ENCODE assay signal across 27 cellular contexts in the genomic region with DNA sequence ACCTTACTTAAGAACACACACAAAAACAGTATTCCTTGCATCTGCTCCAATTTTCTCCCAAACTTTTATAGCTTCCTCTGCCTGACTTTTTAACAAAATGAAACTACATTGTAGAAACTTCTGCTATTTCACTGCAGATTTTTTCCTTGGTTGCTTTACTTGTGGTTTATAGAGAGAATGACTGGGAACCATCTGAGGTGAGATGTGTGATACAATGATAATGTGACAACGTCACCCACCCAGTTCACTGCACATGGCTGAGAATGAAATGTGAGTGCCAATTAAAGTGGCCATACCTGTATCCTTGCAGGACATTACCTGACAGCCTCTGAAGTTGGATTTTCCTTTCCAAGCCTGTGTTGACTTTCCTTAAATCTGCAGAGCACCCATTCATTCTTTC.
DNase-seq lines count a peak whose midpoint lies in the region; ATAC-seq, FAIRE-seq and TF ChIP-seq lines count a peak whose summit lies in the region.
"Had no signal": no experiment of that assay in that cellular context is flagged by ENCODE, and none has a peak within 500 bp of the region (broad histone marks: within the 10 kb centered on the region; RNA-seq: fewer than 3 reads in every experiment).

No MANE protein-coding gene starts in this region.

- H2BK20ac ChIP-seq in H1 (ENCODE audit: low read length): peak overlapping the region; percentile 77; the same call in 1 of the 2 replicates

- no peak overlapping the region for H4K8ac ChIP-seq in H1 (ENCODE audit: extremely low read depth, insufficient read depth, low read length)

- H3K79me1 ChIP-seq in H1 (ENCODE audit: low read depth, low read length): no peaks in the 10 kb centered on the region

- H2BK12ac ChIP-seq in H1 (ENCODE audit: low read depth, low read length): peak overlapping the region; percentile 23; the same call in 1 of the 2 replicates

- ATAC-seq in activated naive CD4-positive, alpha-beta T cell treated with anti-CD3 and anti-CD28 coated beads, Interleukin-2, amount 50 U/mL, for 72 hours: peak; percentile 43 to 55
- no peak for ATAC-seq in GM21381 (IDR thresholded peaks at IDR 0.05; ENCODE audit: unreplicated experiment)
- ATAC-seq in GM19397 (IDR thresholded peaks at IDR 0.05; ENCODE audit: unreplicated experiment): no peak
- ATAC-seq: A549; lower lobe of right lung; natural killer cell treated with Interleukin-12 subunit alpha and Interleukin-12 subunit beta and Interleukin-15 and Interleukin-18, amount 100 ng/mL, for 72 hours had no signal

- peaks cover 0 to 13% (median 3%) of the 10 kb centered on the region in 4 experiments; a peak in 3 of 8 replicates for H3K36me3 ChIP-seq in H1 (ENCODE audit: control insufficient read depth in 2 of 4, insufficient read depth in 4 of 4, low read length in 3 of 4)
- H3K36me3 ChIP-seq in MG63: no peaks in the 10 kb centered on the region
- H3K36me3 ChIP-seq: cardiac muscle cell, lower lobe of right lung, tibial nerve, WERI-Rb-1 had no signal

- peaks cover 10 to 14% (median 11%) of the 10 kb centered on the region in 4 experiments; a peak in 5 of 7 replicates for H3K4me1 ChIP-seq in H1 (replicated peaks in 1 of 4; ENCODE audit: control insufficient read depth in 3 of 4, insufficient read depth in 4 of 4, low read length in 3 of 4)
- H3K4me1 ChIP-seq: A549, lower lobe of right lung, tibial nerve had no signal

- H2AFZ ChIP-seq in H1 (ENCODE audit: low read length): no peak overlapping the region

- H2BK5ac ChIP-seq in H1 (ENCODE audit: low read depth, low read length): no peak overlapping the region

- no peak overlapping the region for H2BK15ac ChIP-seq in H1 (ENCODE audit: low read length)

- POLR2A ChIA-PET in H1 (lab: Charles Lee; ENCODE audit: partially characterized antibody): no interaction called here

- peaks cover 0 to 4% of the 10 kb centered on the region in 2 donors for H3K36me3 Mint-ChIP-seq in activated naive CD4-positive, alpha-beta T cell treated with anti-CD3 and anti-CD28 coated beads, Interleukin-2, amount 50 U/mL, for 72 hours
- H3K36me3 Mint-ChIP-seq: activated naive CD4-positive, alpha-beta T cell treated with anti-CD3 and anti-CD28 coated beads, Interleukin-2, amount 50 U/mL, for 24 hours; natural killer cell treated with Interleukin-12 subunit alpha and Interleukin-12 subunit beta and Interleukin-15 and Interleukin-18, amount 100 ng/mL, for 72 hours had no signal

- no peak overlapping the region for H3K9ac ChIP-seq in H1 (replicated peaks in 1 of 4; ENCODE audit: extremely low read depth in 1 of 4, low read depth in 3 of 4, low read length in 3 of 4)

- FAIRE-seq in H1 (lab: Jason Lieb, UNC): no peak
- FAIRE-seq: A549, G401.6, kidney had no signal

- TF ChIP-seq POLR2A in NB4 (IDR thresholded peaks at IDR 0.05; ENCODE audit: extremely low read depth, insufficient read length): no peak
- TF ChIP-seq POLR2A in H1 (IDR thresholded peaks at IDR 0.05; ENCODE audit: control extremely low read depth in 1 of 2, low read depth in 2 of 2, low read length in 2 of 2): no peak

- H3K4me2 ChIP-seq in H1 (ENCODE audit: insufficient read depth in 1 of 2, low read depth in 2 of 2, low read length in 2 of 2): no peak overlapping the region
- H3K4me2 ChIP-seq: A549 had no signal

- no peak overlapping the region for H3K4ac ChIP-seq in H1 (replicated peaks; ENCODE audit: insufficient read length, low read depth, low read length)

- no peak for TF ChIP-seq CTCF in NB4 (IDR thresholded peaks at IDR 0.05; ENCODE audit: low read depth, low read length)
- no peak for TF ChIP-seq CTCF in H1 (IDR thresholded peaks at IDR 0.05; ENCODE audit: control extremely low read depth in 1 of 3, insufficient read depth in 1 of 3, low read depth in 1 of 3, low read length in 3 of 3)

- no peaks in the 10 kb centered on the region for H3K79me2 ChIP-seq in H1 (ENCODE audit: control insufficient read depth in 1 of 2, insufficient read depth in 2 of 2, low read length in 2 of 2)

- H3K9me3 Mint-ChIP-seq in activated naive CD4-positive, alpha-beta T cell treated with anti-CD3 and anti-CD28 coated beads, Interleukin-2, amount 50 U/mL, for 72 hours: peaks cover 0 to 12% of the 10 kb centered on the region in 2 donors
- H3K9me3 Mint-ChIP-seq: activated naive CD4-positive, alpha-beta T cell treated with anti-CD3 and anti-CD28 coated beads, Interleukin-2, amount 50 U/mL, for 24 hours; natural killer cell treated with Interleukin-12 subunit alpha and Interleukin-12 subunit beta and Interleukin-15 and Interleukin-18, amount 100 ng/mL, for 72 hours had no signal

- H3K14ac ChIP-seq in H1 (ENCODE audit: insufficient read length): no peak overlapping the region

- H3K27me3 ChIP-seq in H1 (replicated peaks in 1 of 4; ENCODE audit: control insufficient read depth in 3 of 4, extremely low read depth in 1 of 4, insufficient read depth in 3 of 4, low read length in 3 of 4) (no peaks in the 10 kb centered on the region), MG63 (no peaks in the 10 kb centered on the region)
- H3K27me3 ChIP-seq: cardiac muscle cell, tibial nerve had no signal

- no peak overlapping the region for H3K4me3 ChIP-seq in NB4 (ENCODE audit: low read depth, low read length)
- no peak overlapping the region for H3K4me3 ChIP-seq in H1 (ENCODE audit: extremely low read depth in 1 of 4, insufficient read depth in 2 of 4, low read depth in 3 of 4, low read length in 4 of 4)
- H3K4me3 ChIP-seq in MG63: no peak overlapping the region
- H3K4me3 ChIP-seq: A549, cardiac muscle cell, coronary artery, lower lobe of right lung, tibial nerve had no signal

- TF ChIP-seq EP300 in H1 (IDR thresholded peaks at IDR 0.05; ENCODE audit: borderline replicate concordance in 1 of 2, low read depth in 2 of 2, low read length in 2 of 2): no peak

- H3K27ac ChIP-seq in H1 (ENCODE audit: low read depth, low read length): no peak overlapping the region
- H3K27ac ChIP-seq: A549, cardiac muscle cell, coronary artery, lower lobe of right lung, tibial nerve, WERI-Rb-1 had no signal

- no peaks in the 10 kb centered on the region; the same call in none of the 2 replicates for H3K23me2 ChIP-seq in H1 (ENCODE audit: low read depth, low read length)

- H3K27ac Mint-ChIP-seq in activated naive CD4-positive, alpha-beta T cell treated with anti-CD3 and anti-CD28 coated beads, Interleukin-2, amount 50 U/mL, for 72 hours: no peak overlapping the region
- H3K27ac Mint-ChIP-seq: activated naive CD4-positive, alpha-beta T cell treated with anti-CD3 and anti-CD28 coated beads, Interleukin-2, amount 50 U/mL, for 24 hours; natural killer cell treated with Interleukin-12 subunit alpha and Interleukin-12 subunit beta and Interleukin-15 and Interleukin-18, amount 100 ng/mL, for 72 hours had no signal

- no peak for DNase-seq in activated naive CD4-positive, alpha-beta T cell treated with anti-CD3 and anti-CD28 coated beads, Interleukin-2, amount 50 U/mL, for 72 hours (ENCODE audit: low spot score in 2 of 2)
- no peak for DNase-seq in activated naive CD4-positive, alpha-beta T cell treated with Interleukin-2 at 50 U/mL for 16 hours
- DNase-seq in NB4 (ENCODE audit: low read depth): peak; percentile 39
- DNase-seq in H1 (ENCODE audit: low read depth in 1 of 2, low spot score in 2 of 2): no peak
- no peak for DNase-seq in MG63
- DNase-seq in stimulated activated CD4-positive, alpha-beta T cell treated with anti-CD3 and anti-CD28 coated beads, Interleukin-15, amount 100 ng/mL, for 24 hours: no peak
- DNase-seq: activated CD4-positive, alpha-beta T cell treated with anti-CD3 and anti-CD28 coated beads, Interleukin-2, amount 50 U/mL, for 4 hours; aorta; DMS153; effector memory CD4-positive, alpha-beta T cell; erythroblast; kidney; lower lobe of right lung; NCI-H1105 treated with DMSO at 0.1 percent for 48 hours; NCI-H2029; NCI-H226; NCI-H748 treated with DMSO at 0.1 percent for 48 hours; WERI-Rb-1 had no signal

- no peak overlapping the region for H3K18ac ChIP-seq in H1 (ENCODE audit: extremely low read depth, low read length)

- H4K20me1 ChIP-seq in H1 (replicated peaks in 1 of 2; ENCODE audit: control insufficient read depth in 1 of 2, insufficient read depth in 2 of 2, low read length in 2 of 2): no peaks in the 10 kb centered on the region

- peak overlapping the region; percentile 60 for H2BK120ac ChIP-seq in H1 (replicated peaks; ENCODE audit: low read depth, low read length)

- 75% methylated on average over 1 of the region's 1 CpG; no CpG with 5 or more reads in 1 of the 2 experiments for whole genome bisulfite sequencing in H1 (ENCODE audit: extremely low coverage in 1 of 2, insufficient coverage in 1 of 2, insufficient read length in 1 of 2, insufficient replicate concordance in 2 of 2, low coverage in 1 of 2, low lambda C conversion rate in 2 of 2, missing lambda C conversion rate in 1 of 2), 2 experiments

- H3K23ac ChIP-seq in H1 (ENCODE audit: insufficient read length): no peak overlapping the region

- no peak for TF ChIP-seq RAD21 in H1 (IDR thresholded peaks at IDR 0.05 in 1 of 2, conservative IDR thresholded peaks at IDR 0.05 in 1 of 2; ENCODE audit: low read depth in 2 of 2, low read length in 2 of 2)

- peak overlapping the region; percentile 41 for H4K91ac ChIP-seq in H1 (replicated peaks; ENCODE audit: insufficient read length, low read length)

- H2AK5ac ChIP-seq in H1 (ENCODE audit: low read depth, low read length): no peak overlapping the region

- H4K5ac ChIP-seq in H1 (ENCODE audit: insufficient read length, low read depth, low read length): no peak overlapping the region

- H3K9me3 ChIP-seq in H1 (ENCODE audit: insufficient read depth in 2 of 2, low read depth in 1 of 2, low read length in 1 of 2) (peaks cover 16 to 28% of the 10 kb centered on the region in 2 experiments), MG63 (0 out of 2 replicates have a peak, but pooled peaks cover 4% of the 10 kb centered on the region)
- H3K9me3 ChIP-seq: A549, lower lobe of right lung, tibial nerve had no signal

- H3K56ac ChIP-seq in H1 (replicated peaks; ENCODE audit: insufficient read length, low read depth, low read length): no peak overlapping the region

- CTCF ChIA-PET in H1 (lab: Charles Lee; ENCODE audit: partially characterized antibody): no interaction called here

TF ChIP-seq in H1, 55 proteins besides CTCF, POLR2A, EP300 and RAD21 (continues in another document):
- TF ChIP-seq SRF (IDR thresholded peaks at IDR 0.05; ENCODE audit: low read depth, low read length): no peak
- no peak for TF ChIP-seq SIRT6 (IDR thresholded peaks at IDR 0.05; ENCODE audit: low read length)
- no peak for TF ChIP-seq GTF2F1 (IDR thresholded peaks at IDR 0.05; ENCODE audit: borderline replicate concordance, low read depth, low read length)
- no peak for TF ChIP-seq CEBPB (IDR thresholded peaks at IDR 0.05; ENCODE audit: low read depth, low read length)
- TF ChIP-seq JUN (IDR thresholded peaks at IDR 0.05; ENCODE audit: low read depth, low read length): no peak
- TF ChIP-seq EGR1 (IDR thresholded peaks at IDR 0.05; ENCODE audit: borderline replicate concordance, low read depth, low read length): no peak
- TF ChIP-seq EZH2 (IDR thresholded peaks at IDR 0.05; ENCODE audit: low read depth, low read length, severe bottlenecking): no peak

Comparison
In these comparisons a context has a peak if more than half of its experiments do, and no peak if none do; other contexts are left out.
1. ATAC-seq: peak in activated naive CD4-positive, alpha-beta T cell treated with anti-CD3 and anti-CD28 coated beads, Interleukin-2, amount 50 U/mL, for 72 hours (2 of 2); none in GM21381 (single experiment) and GM19397 (single experiment).